In genomic region chr9:137031904-137032639, GRCh38 we compare ENCODE assay signal across 13 cellular contexts. TPM values are rescaled to one million over a fixed set of nuclear protein-coding genes. Genes with fewer than 3 reads are reported as not detected.
DNase-seq lines count a peak whose midpoint lies in the region; ATAC-seq and TF ChIP-seq lines count a peak whose summit lies in the region.
"Had no signal": no experiment of that assay in that cellular context is flagged by ENCODE, and none has a peak within 500 bp of the region (broad histone marks: within the 10 kb centered on the region; RNA-seq: fewer than 3 reads in every experiment).

Gene FUT7, minus strand, starts transcription at chr9:137032088. Its CDS starts 97 bp downstream, at chr9:137031991.

- H3K27me3 ChIP-seq in spleen (replicated peaks in 1 of 7) = no peaks in the 10 kb centered on the region

- no peaks in the 10 kb centered on the region for H3K9me3 Mint-ChIP-seq in activated CD4-positive, alpha-beta T cell treated with anti-CD3 and anti-CD28 coated beads, Interleukin-2, amount 10 ng/mL, durations not matched to agents 24 days and 14 days
- H3K9me3 Mint-ChIP-seq in activated naive CD4-positive, alpha-beta T cell treated with anti-CD3 and anti-CD28 coated beads, Interleukin-2, amount 10 ng/mL, durations not matched to agents 7 days and 5 days = no peaks in the 10 kb centered on the region
- no peaks in the 10 kb centered on the region for H3K9me3 Mint-ChIP-seq in endothelial cell (ENCODE audit: unreplicated experiment)

- H3K4me1 Mint-ChIP-seq in activated CD4-positive, alpha-beta T cell treated with anti-CD3 and anti-CD28 coated beads, Interleukin-2, amount 10 ng/mL, durations not matched to agents 24 days and 14 days = peaks cover 44% of the 10 kb centered on the region
- peaks cover 65% of the 10 kb centered on the region for H3K4me1 Mint-ChIP-seq in activated naive CD4-positive, alpha-beta T cell treated with anti-CD3 and anti-CD28 coated beads, Interleukin-2, amount 10 ng/mL, durations not matched to agents 7 days and 5 days
- H3K4me1 Mint-ChIP-seq in endothelial cell (ENCODE audit: unreplicated experiment) = no peaks in the 10 kb centered on the region

- WGBS in spleen, 5 donors = 22 to 31% (median 25%) methylated on average over 12 to 16 of the region's 16 CpGs

- H3K36me3 ChIP-seq in spleen = peaks cover 0 to 4% (median 0%) of the 10 kb centered on the region in 6 donors

- H3K4me3 Mint-ChIP-seq in activated CD4-positive, alpha-beta T cell treated with anti-CD3 and anti-CD28 coated beads, Interleukin-2, amount 10 ng/mL, durations not matched to agents 24 days and 14 days = peak within 1 kb of the TSS; percentile 19
- peak within 1 kb of the TSS; percentile 55 for H3K4me3 Mint-ChIP-seq in activated naive CD4-positive, alpha-beta T cell treated with anti-CD3 and anti-CD28 coated beads, Interleukin-2, amount 10 ng/mL, durations not matched to agents 7 days and 5 days
- H3K4me3 Mint-ChIP-seq in endothelial cell (ENCODE audit: unreplicated experiment) = no peak within 1 kb of the TSS

- TF ChIP-seq CTCF in spleen (IDR thresholded peaks at IDR 0.05 in 8 of 11, conservative IDR thresholded peaks at IDR 0.05 in 3 of 11) (peak in 3 of 11 experiments; percentile 13 to 30 (median 27)), endothelial cell (IDR thresholded peaks at IDR 0.05; ENCODE audit: unreplicated experiment) (no peak)

- H3K27ac Mint-ChIP-seq in activated CD4-positive, alpha-beta T cell treated with anti-CD3 and anti-CD28 coated beads, Interleukin-2, amount 10 ng/mL, durations not matched to agents 24 days and 14 days = no peak within 1 kb of the TSS
- H3K27ac Mint-ChIP-seq in activated naive CD4-positive, alpha-beta T cell treated with anti-CD3 and anti-CD28 coated beads, Interleukin-2, amount 10 ng/mL, durations not matched to agents 7 days and 5 days = peak within 1 kb of the TSS; percentile 82
- no peak within 1 kb of the TSS for H3K27ac Mint-ChIP-seq in endothelial cell (ENCODE audit: unreplicated experiment)

- ATAC-seq in GM21423 (IDR thresholded peaks at IDR 0.05; ENCODE audit: unreplicated experiment) = no peak
- ATAC-seq: left lobe of liver had no signal

- H3K36me3 Mint-ChIP-seq in activated CD4-positive, alpha-beta T cell treated with anti-CD3 and anti-CD28 coated beads, Interleukin-2, amount 10 ng/mL, durations not matched to agents 24 days and 14 days (ENCODE audit: low read depth) = no peaks in the 10 kb centered on the region
- H3K36me3 Mint-ChIP-seq in activated naive CD4-positive, alpha-beta T cell treated with anti-CD3 and anti-CD28 coated beads, Interleukin-2, amount 10 ng/mL, durations not matched to agents 7 days and 5 days = no peaks in the 10 kb centered on the region
- no peaks in the 10 kb centered on the region for H3K36me3 Mint-ChIP-seq in endothelial cell (ENCODE audit: low read depth, unreplicated experiment)

- peak; percentile 69 for DNase-seq in activated CD4-positive, alpha-beta T cell treated with anti-CD3 and anti-CD28 coated beads, Interleukin-2, amount 10 ng/mL, durations not matched to agents 24 days and 14 days
- DNase-seq in activated CD4-positive, alpha-beta T cell treated with anti-CD3 and anti-CD28 coated beads for 4 hours = no peak
- DNase-seq in NCI-H524 (lab: John Stamatoyannopoulos, UW) (peak; percentile 45 to 75), spleen (peak; percentile 92), DMS53 treated with DMSO at 0.1 percent for 48 hours (lab: John Stamatoyannopoulos, UW; ENCODE audit: unreplicated experiment) (no peak), endothelial cell (ENCODE audit: low spot score) (no peak)
- peak; percentile 44 for DNase-seq in activated naive CD4-positive, alpha-beta T cell treated with anti-CD3 and anti-CD28 coated beads, Interleukin-2, amount 10 ng/mL, durations not matched to agents 7 days and 5 days
- DNase-seq: OCI-M1 had no signal

- CTCF ChIA-PET in activated naive CD4-positive, alpha-beta T cell treated with anti-CD3 and anti-CD28 coated beads, Interleukin-2, amount 10 ng/mL, durations not matched to agents 7 days and 5 days (lab: Charles Lee) = interaction anchor here (1.1 to 1.5 kb wide), 2 partner anchors 15 to 84 kb away, joined by 4 to 5 read pairs; no protein-coding TSS in a partner anchor

- peaks cover 58 to 89% (median 80%) of the 10 kb centered on the region in 6 donors for H3K4me1 ChIP-seq in spleen

- H3K27ac ChIP-seq in spleen = peak within 1 kb of the TSS; percentile 55 to 94 (median 84)

- H3K27me3 Mint-ChIP-seq in activated CD4-positive, alpha-beta T cell treated with anti-CD3 and anti-CD28 coated beads, Interleukin-2, amount 10 ng/mL, durations not matched to agents 24 days and 14 days = peaks cover 3% of the 10 kb centered on the region
- H3K27me3 Mint-ChIP-seq in activated naive CD4-positive, alpha-beta T cell treated with anti-CD3 and anti-CD28 coated beads, Interleukin-2, amount 10 ng/mL, durations not matched to agents 7 days and 5 days = peaks cover 38% of the 10 kb centered on the region
- H3K27me3 Mint-ChIP-seq in endothelial cell (ENCODE audit: unreplicated experiment) = peaks cover 8% of the 10 kb centered on the region

- no peaks in the 10 kb centered on the region for H3K9me3 ChIP-seq in spleen

- intact Hi-C loops in activated CD4-positive, alpha-beta T cell treated with anti-CD3 and anti-CD28 coated beads, Interleukin-2, amount 10 ng/mL, durations not matched to agents 24 days and 14 days (cut with micrococcal nuclease) = no loop called here
- intact Hi-C loops in spleen (cut with DNase I; ENCODE audit: low total_unique reads) = loop anchor here (10.0 kb wide), 1 partner anchor 87 kb away; the partner anchor contains the start of genes C8G and FBXW5

- H3K4me3 ChIP-seq in spleen = peak within 1 kb of the TSS in 6 of 8 donors; percentile 19 to 86 (median 64)
- H3K4me3 ChIP-seq: smooth muscle cell had no signal

- TF ChIP-seq POLR2A in spleen (IDR thresholded peaks at IDR 0.05) = no peak

RNA-seq across cellular contexts. Expression of gene FUT7, which starts in this region (rescaled TPM):
- 0.09 TPM in 1 of 2 replicates, not detected in the other for total RNA-seq in activated CD4-positive, alpha-beta T cell treated with anti-CD3 and anti-CD28 coated beads, Interleukin-2, amount 10 ng/mL, durations not matched to agents 24 days and 14 days
- 10 to 100 TPM in 2 of 7 donors, 1 to 10 TPM in 5; 5.5 to 14.9 (median 6.7) TPM for total RNA-seq in spleen
- 1 to 10 TPM; 4.0 to 6.9 (median 4.8) TPM for polyA plus RNA-seq in spleen
- not detected for total RNA-seq in endothelial cell (ENCODE audit: unreplicated experiment)
- total RNA-seq: epithelial cell of proximal tubule, smooth muscle cell, ureter had no signal
- polyA plus RNA-seq: smooth muscle cell had no signal

Comparison
In these comparisons a context has a peak if more than half of its experiments do, and no peak if none do; other contexts are left out.
1. Peak in DNase-seq in activated CD4-positive, alpha-beta T cell treated with anti-CD3 and anti-CD28 coated beads, Interleukin-2, amount 10 ng/mL, durations not matched to agents 24 days and 14 days; RNA of the gene not detected or under 1 TPM.
2. DNase-seq: peak in NCI-H524 (2 of 2), activated naive CD4-positive, alpha-beta T cell treated with anti-CD3 and anti-CD28 coated beads, Interleukin-2, amount 10 ng/mL, durations not matched to agents 7 days and 5 days (single experiment) and spleen (single experiment); none in activated CD4-positive, alpha-beta T cell treated with anti-CD3 and anti-CD28 coated beads for 4 hours (0 of 2), DMS53 treated with DMSO at 0.1 percent for 48 hours (single experiment) and endothelial cell (single experiment).